ENCODE assay signal across 8 cellular contexts in the genomic region with DNA sequence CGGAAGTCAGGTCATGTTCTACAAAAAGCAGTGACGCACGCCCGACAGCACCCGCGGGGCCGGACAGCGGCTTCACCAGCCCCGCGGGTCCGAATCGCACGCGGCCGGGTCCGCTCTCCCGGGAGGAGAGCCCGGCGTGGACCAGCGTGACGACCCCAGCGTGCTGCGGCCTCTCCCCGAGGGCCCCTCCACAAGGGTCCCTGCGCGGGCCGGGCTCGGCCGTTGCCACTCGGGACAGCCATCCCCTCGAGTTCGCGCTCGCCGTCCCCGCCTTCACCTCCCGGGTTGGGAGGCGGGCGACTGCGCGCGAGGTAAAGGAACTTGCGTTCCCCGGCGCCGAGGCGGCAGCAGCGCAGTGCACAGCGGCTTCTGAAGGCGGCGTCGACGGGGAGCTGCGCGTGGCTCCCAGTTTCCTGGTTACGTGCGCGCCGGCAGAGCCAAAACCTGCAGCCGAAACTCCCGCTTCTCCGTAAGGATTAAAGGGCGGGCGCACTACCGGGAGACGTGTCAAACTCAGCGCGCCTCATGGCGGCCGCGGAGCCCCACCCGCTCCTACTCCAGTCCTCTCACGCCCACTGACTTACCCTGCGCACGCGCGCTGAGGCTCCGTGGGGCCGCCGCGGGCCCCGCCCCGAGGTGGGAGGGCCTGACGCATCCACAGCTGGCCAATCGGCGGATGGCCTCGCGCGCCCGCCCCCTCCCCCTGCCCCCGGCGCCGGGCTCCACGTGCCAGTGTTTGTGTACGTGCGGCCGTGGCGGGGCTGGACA. TPM values are rescaled to one million over a fixed set of nuclear protein-coding genes. Genes with fewer than 3 reads are reported as not detected.
DNase-seq lines count a peak whose midpoint lies in the region; ATAC-seq, FAIRE-seq and TF ChIP-seq lines count a peak whose summit lies in the region.

No MANE protein-coding gene starts in this region.

- intact Hi-C loops in adrenal gland (cut with DNase I) (loop anchor here in 1 of 2 donors (10.0 kb wide), 1 partner anchor 191 kb away; a partner anchor contains a TSS), left cardiac atrium (cut with DNase I) (loop anchor here in 1 of 2 donors (10.0 kb wide), 1 partner anchor 191 kb away; a partner anchor contains a TSS), posterior vena cava (cut with DNase I) (loop anchor here in 1 of 2 donors (10.0 kb wide), 1 partner anchor 191 kb away; a partner anchor contains a TSS), upper lobe of right lung (cut with DNase I) (no loop called here)

- WGBS in adrenal gland, 4 donors = 0% methylated on average over 38 to 98 of the region's 98 CpGs; no CpG with 5 or more reads in 1 of the 4 donors

- peaks cover 0 to 23% of the 10 kb centered on the region in 2 donors for H3K36me3 ChIP-seq in adrenal gland (replicated peaks in 1 of 2)
- H3K36me3 ChIP-seq in upper lobe of right lung = peaks cover 18% of the 10 kb centered on the region

- DNase-seq in GM12892 (ENCODE audit: insufficient read length) (peak; percentile 93), NCI-H1436 (lab: John Stamatoyannopoulos, UW) (peak; percentile 92), SW480 (ENCODE audit: low spot score) (peak; percentile 94), adrenal gland (peak; percentile 96 to 99 (median 97)), left cardiac atrium (peak; percentile 96), posterior vena cava (ENCODE audit: low spot score) (peak; percentile 99), upper lobe of right lung (peak; percentile 98)

- H3K4me1 ChIP-seq in adrenal gland (replicated peaks in 1 of 2) = peaks cover 0 to 12% of the 10 kb centered on the region in 2 donors
- H3K4me1 ChIP-seq in upper lobe of right lung = peaks cover 12% of the 10 kb centered on the region

- ATAC-seq in HG02840 (IDR thresholded peaks at IDR 0.05; ENCODE audit: low FRiP score, unreplicated experiment) (peak; percentile 86), left cardiac atrium (peak; percentile 98), upper lobe of right lung (peak; percentile 97)

- no peaks in the 10 kb centered on the region for H3K9me3 ChIP-seq in adrenal gland (replicated peaks in 1 of 3)
- H3K9me3 ChIP-seq in upper lobe of right lung = no peaks in the 10 kb centered on the region

- FAIRE-seq in GM12892 (lab: Jason Lieb, UNC) = peak; percentile 99

- H3K27me3 ChIP-seq in adrenal gland = no peaks in the 10 kb centered on the region
- no peaks in the 10 kb centered on the region for H3K27me3 ChIP-seq in upper lobe of right lung

- H3K4me3 ChIP-seq in adrenal gland (peak overlapping the region; percentile 27 to 81 (median 31)), upper lobe of right lung (peak overlapping the region; percentile 73)

- TF ChIP-seq CTCF in adrenal gland (IDR thresholded peaks at IDR 0.05) (peak in 1 of 6 experiments; percentile 15), upper lobe of right lung (IDR thresholded peaks at IDR 0.05) (peak; percentile 8)

- H3K27ac ChIP-seq in adrenal gland (peak overlapping the region; percentile 83 to 100 (median 97)), upper lobe of right lung (peak overlapping the region; percentile 98)

- TF ChIP-seq POLR2A in GM12892 (IDR thresholded peaks at IDR 0.05; ENCODE audit: low read depth, low read length) (peak; percentile 76), adrenal gland (IDR thresholded peaks at IDR 0.05) (peak; percentile 61 to 75)

RNA-seq across cellular contexts. Expression of a gene that starts 0.4 kb away (rescaled TPM):
- polyA plus RNA-seq in GM12892 (2012; ENCODE audit: missing spikeins) = 9.4 TPM
- total RNA-seq in adrenal gland (1 to 10 TPM in 2 of 8 donors, under 1 TPM in 5, not detected in 1; 0.14 to 1.8 (median 0.65) TPM), left cardiac atrium (1 to 10 TPM; 1.7 to 1.9 TPM), posterior vena cava (1 to 10 TPM in 1 of 2 donors, under 1 TPM in 1; 0.86 to 1.2 TPM), upper lobe of right lung (0.72 TPM)
- polyA plus RNA-seq in adrenal gland = 1 to 10 TPM in 2 of 3 donors, under 1 TPM in 1; 0.59 to 1.4 (median 1.1) TPM

RNA-seq across cellular contexts. Expression of a gene that starts 0.5 kb away (rescaled TPM):
- 160 TPM for polyA plus RNA-seq in GM12892 (2012; ENCODE audit: missing spikeins)
- 10 to 100 TPM in 3 of 8 donors, 1 to 10 TPM in 5; 3.7 to 13.0 (median 6.7) TPM for total RNA-seq in adrenal gland
- 1 to 10 TPM; 4.6 to 8.2 (median 7.5) TPM for polyA plus RNA-seq in adrenal gland
- total RNA-seq in left cardiac atrium = 10 to 100 TPM; 12.4 TPM
- total RNA-seq in posterior vena cava = 1 to 10 TPM; 9.7 to 9.8 TPM
- 7.7 TPM for total RNA-seq in upper lobe of right lung

RNA-seq across cellular contexts. Expression of a gene that starts 29.6 kb away (rescaled TPM):
- 22.8 TPM for polyA plus RNA-seq in GM12892 (2012; ENCODE audit: missing spikeins)
- total RNA-seq in adrenal gland (10 to 100 TPM; 19.7 to 50.0 (median 44.1) TPM), left cardiac atrium (10 to 100 TPM; 37.0 to 43.0 TPM), posterior vena cava (10 to 100 TPM; 40.3 to 51.8 TPM), upper lobe of right lung (36.8 TPM)
- polyA plus RNA-seq in adrenal gland = 10 to 100 TPM; 20.9 to 76.4 (median 21.2) TPM

Comparison
In these comparisons a context has a peak if more than half of its experiments do, and no peak if none do; other contexts are left out.
1. Peak in every context shown above with its lines: DNase-seq, ATAC-seq, H3K4me3 ChIP-seq and H3K27ac ChIP-seq.